Comparison of ENCODE assay signal across 19 cellular contexts in genomic region chr2:231397928-231398294, GRCh38. TPM values are rescaled to one million over a fixed set of nuclear protein-coding genes. Genes with fewer than 3 reads are reported as not detected.
"Had no signal": no experiment of that assay in that cellular context is flagged by ENCODE, and none has a peak within 500 bp of the region (broad histone marks: within the 10 kb centered on the region; RNA-seq: fewer than 3 reads in every experiment).

No MANE protein-coding gene starts in this region.

- FAIRE-seq: astrocyte, endothelial cell of umbilical vein, keratinocyte had no signal

- H3K4me3 ChIP-seq: breast epithelium, esophagus muscularis mucosa, thoracic aorta, upper lobe of right lung had no signal

- H3K27ac ChIP-seq: breast epithelium, esophagus muscularis mucosa, left lung, neutrophil, parathyroid adenoma, upper lobe of right lung, VCaP had no signal

- H3K9me3 ChIP-seq: breast epithelium, esophagus muscularis mucosa, left lung, neutrophil, sigmoid colon, thoracic aorta, upper lobe of right lung had no signal

- DNase-seq: activated CD4-positive, alpha-beta T cell treated with anti-CD3 and anti-CD28 coated beads, Interleukin-2, amount 50 U/mL, for 4 hours; activated gamma-delta T cell; cerebellar nuclear complex; effector CD4-positive, alpha-beta T cell; naive B cell; sigmoid colon; stimulated activated CD4-positive, alpha-beta T cell treated with anti-CD3 and anti-CD28 coated beads, Interleukin-4, amount 100 ng/mL, for 24 hours; T-helper 17 cell; upper lobe of right lung had no signal

- ATAC-seq: left lung, T-helper 17 cell, upper lobe of right lung had no signal

- H3K36me3 ChIP-seq: breast epithelium, sigmoid colon had no signal

- H3K9ac ChIP-seq: parathyroid adenoma had no signal

RNA-seq across cellular contexts. Expression of gene B3GNT7, which starts 2.4 kb away (rescaled TPM):
- polyA plus RNA-seq: keratinocyte had no signal
